1 cellular context compared by ENCODE assay signal in genomic region chr19:11324079-11324661, GRCh38.
TF ChIP-seq lines count a peak whose summit lies in the region.

No MANE protein-coding gene starts in this region.

TF ChIP-seq in endothelial cell of umbilical vein, 7 proteins besides CTCF, POLR2A, EP300 and RAD21:
- TF ChIP-seq JUN (IDR thresholded peaks at IDR 0.05; ENCODE audit: borderline replicate concordance, insufficient read depth, insufficient read length, low read depth) (no peak), FOS (IDR thresholded peaks at IDR 0.05; ENCODE audit: borderline replicate concordance, insufficient read depth, low read length) (no peak), MYC (IDR thresholded peaks at IDR 0.05; ENCODE audit: low read depth, low read length) (no peak), POLR2AphosphoS5 (IDR thresholded peaks at IDR 0.05; ENCODE audit: insufficient read depth, low read depth, low read length) (no peak), GATA2 (IDR thresholded peaks at IDR 0.05; ENCODE audit: insufficient read depth, insufficient read length, low read depth, low read length) (no peak), EZH2 (IDR thresholded peaks at IDR 0.05; ENCODE audit: borderline replicate concordance, low read depth, low read length, severe bottlenecking) (no peak)
- TF ChIP-seq, protein P1, sequence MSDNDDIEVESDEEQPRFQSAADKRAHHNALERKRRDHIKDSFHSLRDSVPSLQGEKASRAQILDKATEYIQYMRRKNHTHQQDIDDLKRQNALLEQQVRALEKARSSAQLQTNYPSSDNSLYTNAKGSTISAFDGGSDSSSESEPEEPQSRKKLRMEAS (IDR thresholded peaks at IDR 0.05; ENCODE audit: insufficient read depth, insufficient read length), result no peak
TF ChIP-seq in endothelial cell of umbilical vein: peak in this region for 0.
